ENCODE assay signal across 1 cellular context in the genomic region with DNA sequence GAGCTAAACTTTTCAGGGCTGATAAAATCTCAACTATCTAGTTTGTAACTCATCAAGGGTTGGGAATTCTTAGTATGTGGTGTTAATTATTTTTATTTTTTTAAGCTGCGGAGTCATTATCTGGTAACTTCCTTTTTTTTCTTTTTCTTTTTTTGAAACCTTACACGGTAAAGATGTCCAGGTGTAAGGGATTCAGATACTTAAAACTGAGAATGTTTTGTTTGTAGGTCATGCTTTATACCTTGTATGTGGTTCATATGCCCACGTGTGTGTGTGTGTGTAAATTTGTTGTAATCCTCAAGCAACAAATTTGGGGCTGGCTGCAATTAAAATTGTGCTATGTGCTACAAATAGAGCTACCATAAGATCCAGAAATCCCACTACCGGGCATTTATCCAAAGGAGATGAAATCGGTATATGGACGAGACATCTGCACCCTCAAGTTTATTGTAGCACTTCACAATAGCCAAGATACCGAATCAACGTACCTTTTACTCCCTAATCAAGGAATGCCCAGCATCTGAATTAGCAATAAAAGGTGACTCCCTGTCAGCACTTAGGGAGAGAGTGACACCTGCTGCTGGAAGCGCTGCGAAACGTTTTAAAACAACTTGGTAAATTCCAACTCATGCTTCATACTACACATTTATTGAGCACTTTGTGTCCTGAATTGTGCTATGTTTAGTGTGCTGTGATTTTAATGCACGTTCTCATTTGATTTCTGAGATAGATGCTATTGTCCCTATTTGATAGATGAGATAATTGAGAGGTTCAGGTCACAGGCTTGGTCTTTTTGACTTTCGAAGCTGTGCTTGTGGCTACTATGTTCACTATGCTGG.
TF ChIP-seq lines count a peak whose summit lies in the region.

No MANE protein-coding gene starts in this region.

TF ChIP-seq in H1, 55 proteins besides CTCF, POLR2A, EP300 and RAD21:
- no peak for TF ChIP-seq SIRT6 (IDR thresholded peaks at IDR 0.05; ENCODE audit: low read length)
- 0 out of 2 replicates have a peak, but pooled peaks have one; percentile 41 for TF ChIP-seq POLR2AphosphoS5 (IDR thresholded peaks at IDR 0.05; ENCODE audit: low read depth, low read length)
